ENCODE assay signal across 1 cellular context in the genomic region with DNA sequence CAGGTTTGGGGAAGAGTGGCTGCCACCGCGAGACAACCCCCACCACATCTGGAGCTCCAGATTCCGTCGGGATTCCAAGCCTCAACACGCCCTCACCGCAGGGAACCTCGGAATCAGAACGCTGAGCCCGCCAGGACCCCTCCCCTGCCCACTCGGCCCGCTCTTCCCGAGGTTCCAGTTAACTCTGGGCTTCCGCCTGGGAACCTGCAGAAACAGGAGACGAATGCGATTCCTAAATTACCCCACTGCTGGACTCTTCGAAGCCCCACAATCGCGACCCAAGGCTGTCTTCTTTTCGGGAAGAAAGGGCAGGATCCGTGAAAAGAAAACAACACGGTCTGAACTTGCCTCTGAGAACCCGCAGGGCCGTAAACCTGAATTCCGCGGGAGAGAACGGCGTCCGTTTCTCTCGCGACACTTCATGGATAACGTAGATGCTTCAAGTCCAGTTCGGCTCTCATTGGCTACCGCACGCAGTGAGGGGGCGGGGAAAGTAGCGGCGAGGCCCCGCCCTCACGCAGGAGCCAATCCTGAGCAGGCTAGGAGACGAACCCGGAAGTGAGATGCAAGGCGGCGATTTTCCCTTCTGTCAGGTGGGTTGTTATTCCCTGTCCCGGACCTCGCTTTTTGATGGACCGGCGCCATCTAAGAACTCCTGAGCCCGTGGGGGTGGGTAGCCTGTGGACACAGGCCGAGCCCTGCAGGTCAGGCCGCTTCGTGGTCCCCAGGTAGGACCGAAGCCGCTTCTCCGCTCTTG.
TF ChIP-seq lines count a peak whose summit lies in the region.

A gene with protein sequence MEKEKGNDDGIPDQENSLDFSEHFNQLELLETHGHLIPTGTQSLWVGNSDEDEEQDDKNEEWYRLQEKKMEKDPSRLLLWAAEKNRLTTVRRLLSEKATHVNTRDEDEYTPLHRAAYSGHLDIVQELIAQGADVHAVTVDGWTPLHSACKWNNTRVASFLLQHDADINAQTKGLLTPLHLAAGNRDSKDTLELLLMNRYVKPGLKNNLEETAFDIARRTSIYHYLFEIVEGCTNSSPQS (plus strand): TSS at position 542 of the 757 bp plus-strand sequence. CDS start 2,710 bp downstream, outside the sequence.
A gene (minus strand): TSS at position 402 of the 757 bp plus-strand sequence. CDS start 1,043 bp downstream, outside the sequence.

TF ChIP-seq in K562, 482 proteins besides CTCF, POLR2A, EP300 and RAD21 (continued from another document and continues in another):
- TF ChIP-seq, protein P1, sequence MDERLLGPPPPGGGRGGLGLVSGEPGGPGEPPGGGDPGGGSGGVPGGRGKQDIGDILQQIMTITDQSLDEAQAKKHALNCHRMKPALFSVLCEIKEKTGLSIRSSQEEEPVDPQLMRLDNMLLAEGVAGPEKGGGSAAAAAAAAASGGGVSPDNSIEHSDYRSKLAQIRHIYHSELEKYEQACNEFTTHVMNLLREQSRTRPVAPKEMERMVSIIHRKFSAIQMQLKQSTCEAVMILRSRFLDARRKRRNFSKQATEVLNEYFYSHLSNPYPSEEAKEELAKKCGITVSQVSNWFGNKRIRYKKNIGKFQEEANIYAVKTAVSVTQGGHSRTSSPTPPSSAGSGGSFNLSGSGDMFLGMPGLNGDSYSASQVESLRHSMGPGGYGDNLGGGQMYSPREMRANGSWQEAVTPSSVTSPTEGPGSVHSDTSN (CRISPR knock-in tag; IDR thresholded peaks at IDR 0.05; ENCODE audit: low read depth): no peak
- TF ChIP-seq, protein P1 (tag; conservative IDR thresholded peaks at IDR 0.05; ENCODE audit: low read depth): no peak
- TF ChIP-seq, protein P2, sequence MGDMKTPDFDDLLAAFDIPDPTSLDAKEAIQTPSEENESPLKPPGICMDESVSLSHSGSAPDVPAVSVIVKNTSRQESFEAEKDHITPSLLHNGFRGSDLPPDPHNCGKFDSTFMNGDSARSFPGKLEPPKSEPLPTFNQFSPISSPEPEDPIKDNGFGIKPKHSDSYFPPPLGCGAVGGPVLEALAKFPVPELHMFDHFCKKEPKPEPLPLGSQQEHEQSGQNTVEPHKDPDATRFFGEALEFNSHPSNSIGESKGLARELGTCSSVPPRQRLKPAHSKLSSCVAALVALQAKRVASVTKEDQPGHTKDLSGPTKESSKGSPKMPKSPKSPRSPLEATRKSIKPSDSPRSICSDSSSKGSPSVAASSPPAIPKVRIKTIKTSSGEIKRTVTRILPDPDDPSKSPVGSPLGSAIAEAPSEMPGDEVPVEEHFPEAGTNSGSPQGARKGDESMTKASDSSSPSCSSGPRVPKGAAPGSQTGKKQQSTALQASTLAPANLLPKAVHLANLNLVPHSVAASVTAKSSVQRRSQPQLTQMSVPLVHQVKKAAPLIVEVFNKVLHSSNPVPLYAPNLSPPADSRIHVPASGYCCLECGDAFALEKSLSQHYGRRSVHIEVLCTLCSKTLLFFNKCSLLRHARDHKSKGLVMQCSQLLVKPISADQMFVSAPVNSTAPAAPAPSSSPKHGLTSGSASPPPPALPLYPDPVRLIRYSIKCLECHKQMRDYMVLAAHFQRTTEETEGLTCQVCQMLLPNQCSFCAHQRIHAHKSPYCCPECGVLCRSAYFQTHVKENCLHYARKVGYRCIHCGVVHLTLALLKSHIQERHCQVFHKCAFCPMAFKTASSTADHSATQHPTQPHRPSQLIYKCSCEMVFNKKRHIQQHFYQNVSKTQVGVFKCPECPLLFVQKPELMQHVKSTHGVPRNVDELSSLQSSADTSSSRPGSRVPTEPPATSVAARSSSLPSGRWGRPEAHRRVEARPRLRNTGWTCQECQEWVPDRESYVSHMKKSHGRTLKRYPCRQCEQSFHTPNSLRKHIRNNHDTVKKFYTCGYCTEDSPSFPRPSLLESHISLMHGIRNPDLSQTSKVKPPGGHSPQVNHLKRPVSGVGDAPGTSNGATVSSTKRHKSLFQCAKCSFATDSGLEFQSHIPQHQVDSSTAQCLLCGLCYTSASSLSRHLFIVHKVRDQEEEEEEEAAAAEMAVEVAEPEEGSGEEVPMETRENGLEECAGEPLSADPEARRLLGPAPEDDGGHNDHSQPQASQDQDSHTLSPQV (IDR thresholded peaks at IDR 0.05): no peak
- TF ChIP-seq CCNT2 (IDR thresholded peaks at IDR 0.05; ENCODE audit: borderline replicate concordance, extremely low read depth, insufficient read length, low read depth, low read length): no peak
- no peak for TF ChIP-seq SMARCA4 (IDR thresholded peaks at IDR 0.05)
- no peak for TF ChIP-seq ZNF584 (CRISPR knock-in tag; IDR thresholded peaks at IDR 0.05; ENCODE audit: low read depth)
- TF ChIP-seq, protein P3, sequence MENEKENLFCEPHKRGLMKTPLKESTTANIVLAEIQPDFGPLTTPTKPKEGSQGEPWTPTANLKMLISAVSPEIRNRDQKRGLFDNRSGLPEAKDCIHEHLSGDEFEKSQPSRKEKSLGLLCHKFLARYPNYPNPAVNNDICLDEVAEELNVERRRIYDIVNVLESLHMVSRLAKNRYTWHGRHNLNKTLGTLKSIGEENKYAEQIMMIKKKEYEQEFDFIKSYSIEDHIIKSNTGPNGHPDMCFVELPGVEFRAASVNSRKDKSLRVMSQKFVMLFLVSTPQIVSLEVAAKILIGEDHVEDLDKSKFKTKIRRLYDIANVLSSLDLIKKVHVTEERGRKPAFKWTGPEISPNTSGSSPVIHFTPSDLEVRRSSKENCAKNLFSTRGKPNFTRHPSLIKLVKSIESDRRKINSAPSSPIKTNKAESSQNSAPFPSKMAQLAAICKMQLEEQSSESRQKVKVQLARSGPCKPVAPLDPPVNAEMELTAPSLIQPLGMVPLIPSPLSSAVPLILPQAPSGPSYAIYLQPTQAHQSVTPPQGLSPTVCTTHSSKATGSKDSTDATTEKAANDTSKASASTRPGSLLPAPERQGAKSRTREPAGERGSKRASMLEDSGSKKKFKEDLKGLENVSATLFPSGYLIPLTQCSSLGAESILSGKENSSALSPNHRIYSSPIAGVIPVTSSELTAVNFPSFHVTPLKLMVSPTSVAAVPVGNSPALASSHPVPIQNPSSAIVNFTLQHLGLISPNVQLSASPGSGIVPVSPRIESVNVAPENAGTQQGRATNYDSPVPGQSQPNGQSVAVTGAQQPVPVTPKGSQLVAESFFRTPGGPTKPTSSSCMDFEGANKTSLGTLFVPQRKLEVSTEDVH (IDR thresholded peaks at IDR 0.05; ENCODE audit: low read depth, partially characterized antibody): peak; percentile 79
- TF ChIP-seq, protein P4, sequence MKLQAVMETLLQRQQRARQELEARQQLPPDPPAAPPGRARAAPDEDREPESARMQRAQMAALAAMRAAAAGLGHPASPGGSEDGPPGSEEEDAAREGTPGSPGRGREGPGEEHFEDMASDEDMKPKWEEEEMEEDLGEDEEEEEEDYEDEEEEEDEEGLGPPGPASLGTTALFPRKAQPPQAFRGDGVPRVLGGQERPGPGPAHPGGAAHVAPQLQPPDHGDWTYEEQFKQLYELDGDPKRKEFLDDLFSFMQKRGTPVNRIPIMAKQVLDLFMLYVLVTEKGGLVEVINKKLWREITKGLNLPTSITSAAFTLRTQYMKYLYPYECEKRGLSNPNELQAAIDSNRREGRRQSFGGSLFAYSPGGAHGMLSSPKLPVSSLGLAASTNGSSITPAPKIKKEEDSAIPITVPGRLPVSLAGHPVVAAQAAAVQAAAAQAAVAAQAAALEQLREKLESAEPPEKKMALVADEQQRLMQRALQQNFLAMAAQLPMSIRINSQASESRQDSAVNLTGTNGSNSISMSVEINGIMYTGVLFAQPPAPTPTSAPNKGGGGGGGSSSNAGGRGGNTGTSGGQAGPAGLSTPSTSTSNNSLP (IDR thresholded peaks at IDR 0.05; ENCODE audit: borderline replicate concordance, low read depth, low read length): no peak
- TF ChIP-seq NFATC3 (IDR thresholded peaks at IDR 0.05): no peak
- no peak for TF ChIP-seq SMAD2 (IDR thresholded peaks at IDR 0.05; ENCODE audit: low read depth, low read length)
- no peak for TF ChIP-seq ZFP36 (IDR thresholded peaks at IDR 0.05; ENCODE audit: low read depth, low read length, partially characterized antibody)
- peak; percentile 98 for TF ChIP-seq ELF2 (CRISPR knock-in tag; IDR thresholded peaks at IDR 0.05)
- no peak for TF ChIP-seq TBL1XR1 (IDR thresholded peaks at IDR 0.05; ENCODE audit: low read length in 2 of 2)
- TF ChIP-seq, protein P5, sequence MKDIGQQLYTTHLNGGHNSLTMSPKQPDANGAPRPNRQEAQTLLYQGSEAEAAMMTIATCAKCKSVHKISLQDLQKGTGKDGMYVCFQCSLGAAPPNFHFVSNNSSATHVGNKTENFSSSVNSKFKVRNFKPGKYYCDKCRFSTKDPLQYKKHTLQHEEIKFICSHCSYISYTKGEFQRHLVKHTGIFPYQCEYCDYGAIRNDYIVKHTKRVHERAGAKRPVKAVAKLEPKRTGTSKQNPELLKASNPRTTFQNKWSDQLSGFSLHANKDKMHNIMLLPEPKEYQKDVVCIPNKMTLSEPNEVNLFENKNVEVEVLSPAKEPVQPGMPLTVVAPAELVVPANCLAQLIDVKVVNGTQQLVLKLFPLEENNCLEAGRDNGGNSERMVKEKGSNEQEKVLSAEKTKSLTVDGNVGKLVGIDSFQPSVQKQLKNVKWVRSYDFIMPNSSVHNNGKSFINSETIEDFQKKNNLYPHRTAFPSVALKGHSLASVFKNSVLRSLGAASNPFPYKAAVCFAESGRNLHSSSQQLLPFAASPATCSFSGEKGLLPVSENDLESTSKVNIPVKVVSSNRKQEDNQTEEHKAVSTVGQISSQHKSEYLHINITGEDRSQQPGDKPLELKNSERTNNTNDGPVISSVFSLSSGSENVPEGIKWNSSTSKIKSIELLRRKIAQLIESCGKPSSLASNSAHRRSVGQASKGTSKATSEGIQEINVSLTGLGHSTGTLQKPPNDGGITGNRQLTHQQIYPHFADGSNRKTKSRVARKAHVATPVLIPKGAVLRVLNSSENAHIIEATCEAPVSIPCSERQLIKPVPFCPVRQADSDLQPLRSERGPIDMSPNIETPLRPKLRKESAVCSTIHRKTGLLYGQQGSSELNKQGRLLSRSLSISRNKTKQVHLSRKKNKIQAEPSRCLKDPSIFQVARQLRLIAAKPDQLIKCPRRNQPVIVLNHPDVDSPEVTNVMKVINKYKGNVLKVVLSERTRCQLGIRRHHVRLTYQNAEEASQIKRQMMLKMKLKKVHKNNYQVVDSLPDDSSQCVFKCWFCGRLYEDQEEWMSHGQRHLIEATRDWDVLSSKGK (CRISPR knock-in tag; IDR thresholded peaks at IDR 0.05): no peak
- TF ChIP-seq, protein P6, sequence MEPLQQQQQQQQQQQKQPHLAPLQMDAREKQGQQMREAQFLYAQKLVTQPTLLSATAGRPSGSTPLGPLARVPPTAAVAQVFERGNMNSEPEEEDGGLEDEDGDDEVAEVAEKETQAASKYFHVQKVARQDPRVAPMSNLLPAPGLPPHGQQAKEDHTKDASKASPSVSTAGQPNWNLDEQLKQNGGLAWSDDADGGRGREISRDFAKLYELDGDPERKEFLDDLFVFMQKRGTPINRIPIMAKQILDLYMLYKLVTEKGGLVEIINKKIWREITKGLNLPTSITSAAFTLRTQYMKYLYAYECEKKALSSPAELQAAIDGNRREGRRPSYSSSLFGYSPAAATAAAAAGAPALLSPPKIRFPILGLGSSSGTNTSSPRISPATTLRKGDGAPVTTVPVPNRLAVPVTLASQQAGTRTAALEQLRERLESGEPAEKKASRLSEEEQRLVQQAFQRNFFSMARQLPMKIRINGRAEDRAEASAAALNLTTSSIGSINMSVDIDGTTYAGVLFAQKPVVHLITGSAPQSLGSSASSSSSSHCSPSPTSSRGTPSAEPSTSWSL (CRISPR knock-in tag; IDR thresholded peaks at IDR 0.05; ENCODE audit: borderline replicate concordance): no peak
- TF ChIP-seq HNRNPH1 (optimal IDR thresholded peaks at IDR 0.05; ENCODE audit: low read depth, low read length): no peak
- no peak for TF ChIP-seq BRD4 (IDR thresholded peaks at IDR 0.05)
- TF ChIP-seq POLR2B (IDR thresholded peaks at IDR 0.05; ENCODE audit: low read depth, partially characterized antibody): peak; percentile 68
- TF ChIP-seq THRAP3 (IDR thresholded peaks at IDR 0.05; ENCODE audit: borderline replicate concordance): no peak
- no peak for TF ChIP-seq LEF1 (IDR thresholded peaks at IDR 0.05)
- TF ChIP-seq, protein P7, sequence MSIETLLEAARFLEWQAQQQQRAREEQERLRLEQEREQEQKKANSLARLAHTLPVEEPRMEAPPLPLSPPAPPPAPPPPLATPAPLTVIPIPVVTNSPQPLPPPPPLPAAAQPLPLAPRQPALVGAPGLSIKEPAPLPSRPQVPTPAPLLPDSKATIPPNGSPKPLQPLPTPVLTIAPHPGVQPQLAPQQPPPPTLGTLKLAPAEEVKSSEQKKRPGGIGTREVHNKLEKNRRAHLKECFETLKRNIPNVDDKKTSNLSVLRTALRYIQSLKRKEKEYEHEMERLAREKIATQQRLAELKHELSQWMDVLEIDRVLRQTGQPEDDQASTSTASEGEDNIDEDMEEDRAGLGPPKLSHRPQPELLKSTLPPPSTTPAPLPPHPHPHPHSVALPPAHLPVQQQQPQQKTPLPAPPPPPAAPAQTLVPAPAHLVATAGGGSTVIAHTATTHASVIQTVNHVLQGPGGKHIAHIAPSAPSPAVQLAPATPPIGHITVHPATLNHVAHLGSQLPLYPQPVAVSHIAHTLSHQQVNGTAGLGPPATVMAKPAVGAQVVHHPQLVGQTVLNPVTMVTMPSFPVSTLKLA (conservative IDR thresholded peaks at IDR 0.05): peak; percentile 82 to 94; a peak in 3 of 4 replicates
- no peak for TF ChIP-seq CEBPG (CRISPR knock-in tag; IDR thresholded peaks at IDR 0.05)
- no peak for TF ChIP-seq CEBPG (tag; conservative IDR thresholded peaks at IDR 0.05 in 1 of 2, IDR thresholded peaks at IDR 0.05 in 1 of 2)
- no peak for TF ChIP-seq FUS (optimal IDR thresholded peaks at IDR 0.05; ENCODE audit: low read depth, low read length)
- TF ChIP-seq, protein P8, sequence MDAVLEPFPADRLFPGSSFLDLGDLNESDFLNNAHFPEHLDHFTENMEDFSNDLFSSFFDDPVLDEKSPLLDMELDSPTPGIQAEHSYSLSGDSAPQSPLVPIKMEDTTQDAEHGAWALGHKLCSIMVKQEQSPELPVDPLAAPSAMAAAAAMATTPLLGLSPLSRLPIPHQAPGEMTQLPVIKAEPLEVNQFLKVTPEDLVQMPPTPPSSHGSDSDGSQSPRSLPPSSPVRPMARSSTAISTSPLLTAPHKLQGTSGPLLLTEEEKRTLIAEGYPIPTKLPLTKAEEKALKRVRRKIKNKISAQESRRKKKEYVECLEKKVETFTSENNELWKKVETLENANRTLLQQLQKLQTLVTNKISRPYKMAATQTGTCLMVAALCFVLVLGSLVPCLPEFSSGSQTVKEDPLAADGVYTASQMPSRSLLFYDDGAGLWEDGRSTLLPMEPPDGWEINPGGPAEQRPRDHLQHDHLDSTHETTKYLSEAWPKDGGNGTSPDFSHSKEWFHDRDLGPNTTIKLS (IDR thresholded peaks at IDR 0.05; ENCODE audit: borderline replicate concordance, low read depth): peak; percentile 79; the same call in 1 of the 2 replicates
- no peak for TF ChIP-seq RCOR1 (IDR thresholded peaks at IDR 0.05; ENCODE audit: borderline replicate concordance in 1 of 2, low read depth in 2 of 2, low read length in 2 of 2)
- no peak for TF ChIP-seq EHMT2 (IDR thresholded peaks at IDR 0.05)
- peak; percentile 66 for TF ChIP-seq TAF1 (IDR thresholded peaks at IDR 0.05; ENCODE audit: control insufficient read depth, extremely low read depth, insufficient read depth, low read length, severe bottlenecking)
- no peak for TF ChIP-seq ZNF41 (CRISPR knock-in tag; conservative IDR thresholded peaks at IDR 0.05)
- no peak for TF ChIP-seq HEY1 (CRISPR knock-in tag; IDR thresholded peaks at IDR 0.05; ENCODE audit: borderline replicate concordance)
- TF ChIP-seq BHLHE40 (IDR thresholded peaks at IDR 0.05; ENCODE audit: low read length): no peak
- TF ChIP-seq ZNF3 (CRISPR knock-in tag; IDR thresholded peaks at IDR 0.05): no peak
- TF ChIP-seq KAT8 (IDR thresholded peaks at IDR 0.05; ENCODE audit: low read depth): no peak
